28 cellular contexts compared by ENCODE assay signal in the genomic region with DNA sequence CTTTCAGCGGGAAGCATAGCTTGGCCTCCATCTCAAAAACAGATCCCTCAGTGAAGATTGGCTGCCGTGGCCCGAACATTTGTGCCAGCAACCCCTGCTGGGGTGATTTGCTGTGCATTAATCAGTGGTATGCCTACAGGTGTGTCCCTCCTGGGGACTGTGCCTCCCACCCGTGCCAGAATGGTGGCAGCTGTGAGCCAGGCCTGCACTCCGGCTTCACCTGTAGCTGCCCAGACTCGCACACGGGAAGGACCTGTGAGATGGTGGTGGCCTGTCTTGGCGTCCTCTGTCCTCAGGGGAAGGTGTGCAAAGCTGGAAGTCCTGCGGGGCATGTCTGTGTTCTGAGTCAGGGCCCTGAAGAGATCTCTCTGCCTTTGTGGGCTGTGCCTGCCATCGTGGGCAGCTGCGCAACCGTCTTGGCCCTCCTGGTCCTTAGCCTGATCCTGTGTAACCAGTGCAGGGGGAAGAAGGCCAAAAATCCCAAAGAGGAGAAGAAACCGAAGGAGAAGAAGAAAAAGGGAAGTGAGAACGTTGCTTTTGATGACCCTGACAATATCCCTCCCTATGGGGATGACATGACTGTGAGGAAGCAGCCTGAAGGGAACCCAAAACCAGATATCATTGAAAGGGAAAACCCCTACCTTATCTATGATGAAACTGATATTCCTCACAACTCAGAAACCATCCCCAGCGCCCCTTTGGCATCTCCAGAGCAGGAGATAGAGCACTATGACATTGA.
"Had no signal": no experiment of that assay in that cellular context is flagged by ENCODE, and none has a peak within 500 bp of the region (broad histone marks: within the 10 kb centered on the region; RNA-seq: fewer than 3 reads in every experiment).

No MANE protein-coding gene starts in this region.

- H3K4me3 ChIP-seq: breast epithelium, esophagus squamous epithelium, lower lobe of right lung, neural progenitor cell, sigmoid colon, suprapubic skin, tibial artery had no signal

- H3K27ac ChIP-seq: breast epithelium, epithelial cell of prostate, esophagus squamous epithelium, lower lobe of right lung, neural progenitor cell, sigmoid colon, suprapubic skin, tibial artery, VCaP had no signal

- H3K9me3 ChIP-seq: breast epithelium, esophagus squamous epithelium, lower lobe of right lung, sigmoid colon, suprapubic skin, tibial artery had no signal

- DNase-seq: activated CD4-positive, alpha-beta T cell treated with anti-CD3 and anti-CD28 coated beads for 4 hours; activated CD4-positive, alpha-beta T cell treated with anti-CD3 and anti-CD28 coated beads, Interleukin-2, amount 50 U/mL, for 4 hours; activated naive CD4-positive, alpha-beta T cell; activated T-cell treated with anti-CD3 and anti-CD28 coated beads for 4 hours; activated T-cell treated with anti-CD3 and anti-CD28 coated beads, Interleukin-2, amount 50 U/mL, for 72 hours; dermis blood vessel endothelial cell; effector CD4-positive, alpha-beta T cell; esophagus squamous epithelium; foreskin melanocyte; kidney glomerular epithelial cell; lower lobe of right lung; mesenchymal stem cell; natural killer cell; sigmoid colon; small intestine; stimulated activated CD4-positive, alpha-beta T cell treated with anti-CD3 and anti-CD28 coated beads, Interleukin-1b, Interleukin-23, amount 100 ng/mL, for 48 hours; stimulated activated CD4-positive, alpha-beta T cell treated with anti-CD3 and anti-CD28 coated beads, Interleukin-4, amount 100 ng/mL, for 4 hours; stimulated activated CD8-positive, alpha-beta memory T cell treated with anti-CD3 and anti-CD28 coated beads, Interleukin-4, amount 100 ng/mL, for 48 hours; stimulated activated naive CD4-positive, alpha-beta T cell; tibial artery had no signal

- H3K27me3 ChIP-seq: breast epithelium, esophagus squamous epithelium, neural progenitor cell, sigmoid colon, suprapubic skin, tibial artery had no signal

- H3K27ac Mint-ChIP-seq: activated naive CD4-positive, alpha-beta T cell treated with anti-CD3 and anti-CD28 coated beads, Interleukin-2, amount 50 U/mL, for 72 hours; activated T-cell treated with anti-CD3 and anti-CD28 coated beads, Interleukin-2, amount 50 U/mL, for 72 hours; natural killer cell; neural progenitor cell had no signal

- H3K36me3 Mint-ChIP-seq: activated naive CD4-positive, alpha-beta T cell treated with anti-CD3 and anti-CD28 coated beads, Interleukin-2, amount 50 U/mL, for 72 hours had no signal

- H3K4me1 ChIP-seq: breast epithelium, esophagus squamous epithelium, lower lobe of right lung, neural progenitor cell, sigmoid colon, suprapubic skin, tibial artery had no signal

- H3K4me3 Mint-ChIP-seq: activated T-cell treated with anti-CD3 and anti-CD28 coated beads, Interleukin-2, amount 50 U/mL, for 72 hours; central memory CD8-positive, alpha-beta T cell; natural killer cell; neural progenitor cell had no signal

- H3K4me1 Mint-ChIP-seq: central memory CD8-positive, alpha-beta T cell; natural killer cell; neural progenitor cell had no signal

- H3K36me3 ChIP-seq: breast epithelium, neural progenitor cell, suprapubic skin had no signal

- ATAC-seq: activated naive CD4-positive, alpha-beta T cell treated with anti-CD3 and anti-CD28 coated beads, Interleukin-2, amount 50 U/mL, for 72 hours; activated T-cell treated with anti-CD3 and anti-CD28 coated beads, Interleukin-2, amount 50 U/mL, for 72 hours; left lobe of liver; lower lobe of right lung; natural killer cell had no signal

- H3K9me3 Mint-ChIP-seq: natural killer cell, neural progenitor cell had no signal

- H3K27me3 Mint-ChIP-seq: central memory CD8-positive, alpha-beta T cell had no signal
